In genomic region chr11:65078151-65078550, GRCh38 we compare ENCODE assay signal across 1 cellular context.
TF ChIP-seq lines count a peak whose summit lies in the region.

No MANE protein-coding gene starts in this region.

TF ChIP-seq in K562, 482 proteins besides CTCF, POLR2A, EP300 and RAD21:
- no peak for TF ChIP-seq TRIM28 (IDR thresholded peaks at IDR 0.05)
- TF ChIP-seq SMC3 (conservative IDR thresholded peaks at IDR 0.05; ENCODE audit: insufficient read depth, low read depth, low read length), result peak; percentile 58; the same call in 1 of the 2 replicates
- TF ChIP-seq CBFA2T2 (conservative IDR thresholded peaks at IDR 0.05), result no peak
- no peak for TF ChIP-seq HDAC1 (IDR thresholded peaks at IDR 0.05)
- TF ChIP-seq YY1 (IDR thresholded peaks at IDR 0.05; ENCODE audit: borderline replicate concordance in 1 of 3, control insufficient read depth in 1 of 3, extremely low read depth in 1 of 3, insufficient read depth in 3 of 3, insufficient read length in 1 of 3, insufficient replicate concordance in 2 of 3, low read depth in 1 of 3, low read length in 2 of 3), result peak in 2 of 3 experiments; percentile 28 to 47
- TF ChIP-seq TEAD1 (CRISPR knock-in tag; IDR thresholded peaks at IDR 0.05), result 0 out of 4 replicates have a peak, but pooled peaks of 1 of the 2 experiments have one; percentile 22
- TF ChIP-seq ETV1 (tag; conservative IDR thresholded peaks at IDR 0.05; ENCODE audit: low read depth), result no peak
- no peak for TF ChIP-seq CBFB (CRISPR knock-in tag; IDR thresholded peaks at IDR 0.05)
- no peak for TF ChIP-seq SMARCA5 (IDR thresholded peaks at IDR 0.05)
- no peak for TF ChIP-seq ZNF24 (IDR thresholded peaks at IDR 0.05)
- TF ChIP-seq NFATC3 (IDR thresholded peaks at IDR 0.05), result no peak
- TF ChIP-seq CHD1 (IDR thresholded peaks at IDR 0.05; ENCODE audit: low read length), result no peak
- no peak for TF ChIP-seq MCM5 (IDR thresholded peaks at IDR 0.05; ENCODE audit: low read depth)
- no peak for TF ChIP-seq GMEB1 (CRISPR knock-in tag; IDR thresholded peaks at IDR 0.05)
- TF ChIP-seq FOXP1 (CRISPR knock-in tag; IDR thresholded peaks at IDR 0.05), result 0 out of 2 replicates have a peak, but pooled peaks have one; percentile 62
- TF ChIP-seq ZNF639 (CRISPR knock-in tag; conservative IDR thresholded peaks at IDR 0.05 in 1 of 2, IDR thresholded peaks at IDR 0.05 in 1 of 2), result no peak
- TF ChIP-seq ZNF740 (CRISPR knock-in tag; IDR thresholded peaks at IDR 0.05), result no peak
- 0 out of 4 replicates have a peak, but pooled peaks of 1 of the 2 experiments have one; percentile 28 for TF ChIP-seq ZNF740 (tag; IDR thresholded peaks at IDR 0.05)
- TF ChIP-seq CTCFL (IDR thresholded peaks at IDR 0.05; ENCODE audit: borderline replicate concordance, insufficient read depth, low read depth, low read length, poor library complexity, severe bottlenecking), result no peak
- TF ChIP-seq VEZF1 (CRISPR knock-in tag; IDR thresholded peaks at IDR 0.05), result peak; percentile 13; the same call in 1 of the 2 replicates
- no peak for TF ChIP-seq ELF2 (CRISPR knock-in tag; IDR thresholded peaks at IDR 0.05)
- no peak for TF ChIP-seq KLF16 (IDR thresholded peaks at IDR 0.05)
- no peak for TF ChIP-seq TCF7L2 (IDR thresholded peaks at IDR 0.05; ENCODE audit: low read depth, low read length)
- TF ChIP-seq ZNF512 (tag; IDR thresholded peaks at IDR 0.05), result no peak
- no peak for TF ChIP-seq HDAC6 (IDR thresholded peaks at IDR 0.05; ENCODE audit: low read depth, low read length)
- no peak for TF ChIP-seq TCFL5 (CRISPR knock-in tag; conservative IDR thresholded peaks at IDR 0.05)
- TF ChIP-seq KAT8 (IDR thresholded peaks at IDR 0.05; ENCODE audit: low read depth), result no peak
- TF ChIP-seq NFRKB (IDR thresholded peaks at IDR 0.05; ENCODE audit: low read depth), result no peak
- TF ChIP-seq DPF2 (IDR thresholded peaks at IDR 0.05), result no peak
- TF ChIP-seq ZNF318 (IDR thresholded peaks at IDR 0.05; ENCODE audit: borderline replicate concordance in 1 of 2, low read depth in 1 of 2), result no peak
- peak; percentile 52; the same call in 1 of the 2 replicates for TF ChIP-seq RBFOX2 (IDR thresholded peaks at IDR 0.05; ENCODE audit: low read depth, low read length)
- no peak for TF ChIP-seq NEUROD1 (IDR thresholded peaks at IDR 0.05; ENCODE audit: borderline replicate concordance, low read depth, low read length, partially characterized antibody)
- no peak for TF ChIP-seq ZNF778 (CRISPR knock-in tag; IDR thresholded peaks at IDR 0.05)
- TF ChIP-seq ETS2 (tag; IDR thresholded peaks at IDR 0.05; ENCODE audit: borderline replicate concordance, poor library complexity, severe bottlenecking), result no peak
- no peak for TF ChIP-seq PHTF2 (CRISPR knock-in tag; IDR thresholded peaks at IDR 0.05)
- no peak for TF ChIP-seq ZNF217 (CRISPR knock-in tag; IDR thresholded peaks at IDR 0.05)
- no peak for TF ChIP-seq TCF15 (CRISPR knock-in tag; IDR thresholded peaks at IDR 0.05)
- TF ChIP-seq BRF2 (IDR thresholded peaks at IDR 0.05; ENCODE audit: borderline replicate concordance, insufficient read depth, insufficient read length), result no peak
- peak; percentile 16; the same call in 1 of the 2 replicates for TF ChIP-seq DEAF1 (CRISPR knock-in tag; IDR thresholded peaks at IDR 0.05)
- TF ChIP-seq SLC30A9 (CRISPR knock-in tag; IDR thresholded peaks at IDR 0.05), result no peak
TF ChIP-seq in K562: peak in this region for 8.
